In the genomic region with DNA sequence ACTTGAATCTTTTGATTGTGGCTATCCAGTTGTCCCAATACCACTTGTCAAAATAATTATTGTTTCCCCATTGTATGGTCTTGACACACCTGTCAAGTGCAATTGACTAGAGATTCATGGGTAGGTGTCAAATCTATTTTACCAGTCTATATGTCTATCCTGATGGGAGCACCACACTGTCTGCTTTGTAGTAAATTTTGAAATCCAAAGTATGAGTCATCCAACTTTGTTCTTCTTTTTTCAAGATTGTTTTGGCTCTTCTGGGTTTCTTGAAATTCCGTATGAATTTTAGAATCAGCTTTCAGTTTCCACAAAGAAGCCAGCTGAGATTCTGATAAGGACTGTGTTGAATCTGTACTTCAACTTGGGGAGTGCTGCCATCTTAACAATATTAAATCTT, we compare ENCODE assay signal across 17 cellular contexts.
DNase-seq lines count a peak whose midpoint lies in the region; FAIRE-seq and TF ChIP-seq lines count a peak whose summit lies in the region.
"Had no signal": no experiment of that assay in that cellular context is flagged by ENCODE, and none has a peak within 500 bp of the region (broad histone marks: within the 10 kb centered on the region; RNA-seq: fewer than 3 reads in every experiment).

No MANE protein-coding gene starts in this region.

- H3K27me3 Mint-ChIP-seq in HFFc6 (ENCODE audit: insufficient read depth): no peaks in the 10 kb centered on the region; the same call in 1 of the 2 replicates

- peak overlapping the region; percentile 38 for H3K27ac Mint-ChIP-seq in HFFc6
- H3K27ac Mint-ChIP-seq: mesothelial cell of epicardium had no signal

- peak overlapping the region; percentile 59 for H3K4me3 Mint-ChIP-seq in HFFc6
- H3K4me3 Mint-ChIP-seq: mesothelial cell of epicardium had no signal

- no peaks in the 10 kb centered on the region for H3K36me3 Mint-ChIP-seq in HFFc6 (ENCODE audit: low read depth)

- DNase-seq in A172 (ENCODE audit: low spot score): peak; percentile 4
- peak; percentile 27 for DNase-seq in HFFc6
- DNase-seq in SW480 (ENCODE audit: low spot score): peak; percentile 16
- DNase-seq in fibroblast of villous mesenchyme (ENCODE audit: low read depth): peak; percentile 71
- DNase-seq in cerebellum (ENCODE audit: low spot score): no peak
- no peak for DNase-seq in frontal cortex (ENCODE audit: low spot score in 2 of 2)
- no peak for DNase-seq in pons (ENCODE audit: low spot score)
- no peak for DNase-seq in C1 segment of cervical spinal cord (lab: John Stamatoyannopoulos, UW)
- DNase-seq: activated CD8-positive, alpha-beta memory T cell treated with anti-CD3 and anti-CD28 coated beads, Interleukin-2, amount 50 U/mL, for 48 hours; aorta; NCI-H1092 treated with DMSO at 0.1 percent for 48 hours; NCI-H774; stimulated activated CD8-positive, alpha-beta memory T cell treated with anti-CD3 and anti-CD28 coated beads, Interleukin-4, amount 100 ng/mL, for 48 hours had no signal

- no peak for FAIRE-seq in frontal cortex (lab: Jason Lieb, UNC)
- FAIRE-seq: H54 had no signal

- TF ChIP-seq CTCF in HFFc6 (IDR thresholded peaks at IDR 0.05) (no peak), fibroblast of villous mesenchyme (IDR thresholded peaks at IDR 0.05; ENCODE audit: insufficient read depth, low read depth, low read length) (no peak)

- peaks cover 36% of the 10 kb centered on the region for H3K4me1 Mint-ChIP-seq in HFFc6 (ENCODE audit: low read depth)

- no peak overlapping the region for H3K4me3 ChIP-seq in fibroblast of villous mesenchyme (ENCODE audit: low read depth, low read length)
- H3K4me3 ChIP-seq: BLaER1, skin epidermis had no signal

- H3K9me3 Mint-ChIP-seq in HFFc6: no peaks in the 10 kb centered on the region
- H3K9me3 Mint-ChIP-seq: mesothelial cell of epicardium had no signal

Comparison
In these comparisons a context has a peak if more than half of its experiments do, and no peak if none do; other contexts are left out.
1. DNase-seq: peak in A172 (single experiment), HFFc6 (single experiment), SW480 (single experiment) and fibroblast of villous mesenchyme (single experiment); none in cerebellum (single experiment), frontal cortex (0 of 2), pons (single experiment) and C1 segment of cervical spinal cord (0 of 14).